1 cellular context compared by ENCODE assay signal in the genomic region with DNA sequence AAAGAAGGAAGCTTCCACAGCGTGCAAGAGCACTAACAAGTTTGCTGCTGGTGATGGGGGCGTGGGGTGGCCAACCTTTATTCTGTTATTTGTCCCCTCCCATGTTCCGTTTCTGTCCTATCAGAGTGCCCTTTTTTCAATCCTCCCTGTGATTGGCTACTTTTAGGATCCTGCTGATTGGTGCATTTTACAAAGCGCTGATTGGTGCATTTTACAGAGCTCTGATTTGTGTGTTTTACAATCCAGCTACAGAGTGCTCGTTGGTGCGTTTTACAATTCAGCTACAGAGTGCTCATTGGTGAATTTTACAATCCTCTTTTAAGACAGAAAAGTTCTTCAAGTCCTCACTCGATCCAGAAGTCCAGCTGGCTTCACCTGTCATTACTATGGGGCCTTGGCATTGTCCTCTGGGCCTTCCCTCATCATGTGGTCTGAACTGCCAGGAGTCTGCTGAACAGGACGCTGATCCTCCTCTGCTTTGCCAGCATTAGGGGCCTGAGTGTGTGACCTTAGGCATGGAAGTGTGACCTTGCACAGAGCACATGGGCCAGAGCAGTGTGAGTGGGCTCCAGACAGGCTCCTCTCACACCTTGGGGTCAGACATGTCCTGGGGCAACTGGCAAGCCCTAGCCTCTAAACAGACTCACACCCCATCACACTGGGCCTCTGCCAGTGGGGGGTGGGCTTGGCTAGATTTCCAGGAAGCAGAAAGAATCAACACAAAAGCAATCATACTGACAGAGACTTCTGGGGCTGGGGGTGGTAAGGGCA.
TF ChIP-seq lines count a peak whose summit lies in the region.

No MANE protein-coding gene starts in this region.

TF ChIP-seq in IMR-90, 13 proteins besides CTCF, POLR2A, EP300 and RAD21:
- TF ChIP-seq RCOR1 (IDR thresholded peaks at IDR 0.05; ENCODE audit: insufficient replicate concordance, low read length) (no peak), ELK1 (IDR thresholded peaks at IDR 0.05; ENCODE audit: borderline replicate concordance, low read depth, low read length) (no peak), NFE2L2 (IDR thresholded peaks at IDR 0.05; ENCODE audit: low read depth, low read length) (no peak), FOS (IDR thresholded peaks at IDR 0.05; ENCODE audit: low read depth, low read length) (no peak), CEBPB (IDR thresholded peaks at IDR 0.05; ENCODE audit: low read depth, low read length) (no peak), MAFK (IDR thresholded peaks at IDR 0.05; ENCODE audit: low read depth, low read length) (no peak), RFX5 (IDR thresholded peaks at IDR 0.05; ENCODE audit: low read depth, low read length) (no peak), CHD1 (IDR thresholded peaks at IDR 0.05; ENCODE audit: low read depth, low read length) (no peak), SMC3 (IDR thresholded peaks at IDR 0.05; ENCODE audit: low read depth, low read length) (no peak), MXI1 (IDR thresholded peaks at IDR 0.05; ENCODE audit: borderline replicate concordance, low read depth, low read length) (no peak), MAZ (IDR thresholded peaks at IDR 0.05; ENCODE audit: borderline replicate concordance, low read depth, low read length) (no peak), BHLHE40 (IDR thresholded peaks at IDR 0.05; ENCODE audit: low read depth, low read length) (no peak)
- TF ChIP-seq, protein P1, sequence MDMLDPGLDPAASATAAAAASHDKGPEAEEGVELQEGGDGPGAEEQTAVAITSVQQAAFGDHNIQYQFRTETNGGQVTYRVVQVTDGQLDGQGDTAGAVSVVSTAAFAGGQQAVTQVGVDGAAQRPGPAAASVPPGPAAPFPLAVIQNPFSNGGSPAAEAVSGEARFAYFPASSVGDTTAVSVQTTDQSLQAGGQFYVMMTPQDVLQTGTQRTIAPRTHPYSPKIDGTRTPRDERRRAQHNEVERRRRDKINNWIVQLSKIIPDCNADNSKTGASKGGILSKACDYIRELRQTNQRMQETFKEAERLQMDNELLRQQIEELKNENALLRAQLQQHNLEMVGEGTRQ (IDR thresholded peaks at IDR 0.05; ENCODE audit: low read depth, low read length) = no peak
TF ChIP-seq in IMR-90: peak in this region for 0.
